In genomic region chr22:31583861-31584485, GRCh38 we compare ENCODE assay signal across 1 cellular context.
TF ChIP-seq lines count a peak whose summit lies in the region.

No MANE protein-coding gene starts in this region.

TF ChIP-seq in SK-N-SH treated with all-trans-retinoic acid at 6 μM for 48 hours, 23 proteins besides CTCF, POLR2A, EP300 and RAD21 (continued from another document):
- no peak for TF ChIP-seq CREB5 (CRISPR knock-in tag; IDR thresholded peaks at IDR 0.05; ENCODE audit: low read depth)
